10 cellular contexts compared by ENCODE assay signal in genomic region chr10:125151824-125152634, GRCh38. TPM values are rescaled to one million over a fixed set of nuclear protein-coding genes. Genes with fewer than 3 reads are reported as not detected.
DNase-seq lines count a peak whose midpoint lies in the region; ATAC-seq and TF ChIP-seq lines count a peak whose summit lies in the region.
"Had no signal": no experiment of that assay in that cellular context is flagged by ENCODE, and none has a peak within 500 bp of the region (broad histone marks: within the 10 kb centered on the region; RNA-seq: fewer than 3 reads in every experiment).

No MANE protein-coding gene starts in this region.

- intact Hi-C loops in Panc1 (cut with micrococcal nuclease; ENCODE audit: unreplicated experiment) (loop anchor here (10.0 kb wide), 1 partner anchor 67 kb away; no protein-coding TSS in a partner anchor), heart right ventricle (cut with DNase I) (loop anchor here in 6 of 10 donors (5.0 to 10.0 kb wide), 7 partner anchors 35 to 237 kb away; no protein-coding TSS in a partner anchor), ovary (cut with DNase I) (loop anchor here in 3 of 4 donors (5.0 to 10.0 kb wide), 3 partner anchors 87 to 97 kb away; no protein-coding TSS in a partner anchor)

- no peak for ATAC-seq in Panc1
- peak in 1 of 8 donors; percentile 33 for ATAC-seq in heart right ventricle
- ATAC-seq in HG03571 (IDR thresholded peaks at IDR 0.05; ENCODE audit: unreplicated experiment): no peak
- ATAC-seq in GM19023 (IDR thresholded peaks at IDR 0.05; ENCODE audit: unreplicated experiment): no peak
- ATAC-seq in HG03354 (IDR thresholded peaks at IDR 0.05; ENCODE audit: poor library complexity, severe bottlenecking, unreplicated experiment): no peak

- no peak for TF ChIP-seq CTCF in Panc1 (IDR thresholded peaks at IDR 0.05)
- TF ChIP-seq CTCF in heart right ventricle (IDR thresholded peaks at IDR 0.05): no peak
- no peak for TF ChIP-seq CTCF in ovary (IDR thresholded peaks at IDR 0.05)

- peak overlapping the region; percentile 97 for H3K27ac ChIP-seq in Panc1 (ENCODE audit: low read length)
- H3K27ac ChIP-seq in heart right ventricle: peak overlapping the region in 6 of 10 donors; percentile 23 to 98 (median 68)
- peak overlapping the region; percentile 55 to 68 for H3K27ac ChIP-seq in ovary
- H3K27ac ChIP-seq: SJSA1 had no signal

- no peak for TF ChIP-seq POLR2A in ovary (IDR thresholded peaks at IDR 0.05)

- H3K9me3 ChIP-seq in Panc1 (ENCODE audit: control insufficient read depth, insufficient read depth, low read depth, low read length) (no peaks in the 10 kb centered on the region), heart right ventricle (no peaks in the 10 kb centered on the region), ovary (no peaks in the 10 kb centered on the region)
- H3K9me3 ChIP-seq: SJSA1 had no signal

- in situ Hi-C loops in Panc1 (cut with HindIII; ENCODE audit: low pct_unique_long_range_greater_than_20kb, low sequenced_read_pairs): no loop called here

- POLR2A ChIA-PET in Panc1 (lab: Charles Lee): no interaction called here

- H3K27me3 ChIP-seq in Panc1 (ENCODE audit: control insufficient read depth, insufficient read depth, low read length): no peaks in the 10 kb centered on the region
- no peaks in the 10 kb centered on the region for H3K27me3 ChIP-seq in heart right ventricle
- H3K27me3 ChIP-seq in ovary: no peaks in the 10 kb centered on the region
- H3K27me3 ChIP-seq: SJSA1 had no signal

- H3K4me3 ChIP-seq in Panc1 (ENCODE audit: low read depth in 2 of 2, low read length in 2 of 2) (no peak overlapping the region), heart right ventricle (peak overlapping the region in 1 of 10 donors; percentile 37), ovary (peak overlapping the region; percentile 22)
- H3K4me3 ChIP-seq: SJSA1 had no signal

- no TSS peak for BruUV-seq in Panc1 (replicated peaks; lab: Mats Ljungman, UMichigan)

- peaks cover 3% of the 10 kb centered on the region; the same call in 1 of the 2 replicates for H3K36me3 ChIP-seq in Panc1 (ENCODE audit: control insufficient read depth, insufficient read depth, low read length)
- peaks cover 0 to 8% (median 0%) of the 10 kb centered on the region in 9 donors for H3K36me3 ChIP-seq in heart right ventricle
- no peaks in the 10 kb centered on the region for H3K36me3 ChIP-seq in ovary

- CTCF ChIA-PET in Panc1 (lab: Charles Lee): no interaction called here

- no peak for TF ChIP-seq EP300 in ovary (IDR thresholded peaks at IDR 0.05)

- 55 to 56% methylated on average over 58 to 63 of the region's 63 CpGs for WGBS in heart right ventricle, 2 donors
- WGBS in ovary, 3 donors: 29 to 38% (median 35%) methylated on average over 55 to 59 of the region's 63 CpGs

- peaks cover 88% of the 10 kb centered on the region for H3K4me1 ChIP-seq in Panc1 (ENCODE audit: control insufficient read depth, insufficient read depth, low read length)
- peaks cover 48 to 100% (median 85%) of the 10 kb centered on the region in 9 donors for H3K4me1 ChIP-seq in heart right ventricle
- H3K4me1 ChIP-seq in ovary (ENCODE audit: insufficient read depth): peaks cover 46% of the 10 kb centered on the region

- DNase-seq in DMS153 treated with DMSO at 0.1 percent for 48 hours (lab: John Stamatoyannopoulos, UW; ENCODE audit: unreplicated experiment): peak; percentile 27
- DNase-seq in Panc1 (ENCODE audit: low read depth, low spot score): no peak
- peak in 1 of 2 donors; percentile 36 for DNase-seq in heart right ventricle
- peak in 2 of 5 donors; percentile 47 to 59 for DNase-seq in ovary
- no peak for DNase-seq in activated CD8-positive, alpha-beta memory T cell treated with anti-CD3 and anti-CD28 coated beads, Interleukin-2, amount 50 U/mL, for 4 hours
- DNase-seq: DND-41 had no signal

RNA-seq across cellular contexts. Expression of gene CTBP2, which starts 8.3 kb away (rescaled TPM):
- 125 TPM for total RNA-seq in Panc1 (2021; ENCODE audit: unreplicated experiment)
- 188 TPM for polyA plus RNA-seq in Panc1 (2012; ENCODE audit: insufficient read length)
- total RNA-seq in heart right ventricle: 10 to 100 TPM; 22.6 to 36.2 (median 27.2) TPM
- 10 to 100 TPM; 14.7 to 23.0 TPM for polyA plus RNA-seq in heart right ventricle
- total RNA-seq in ovary: 100 to 1,000 TPM in 1 of 7 donors, 10 to 100 TPM in 6; 37.8 to 107 (median 80.8) TPM
- 10 to 100 TPM; 25.3 to 63.7 TPM for polyA plus RNA-seq in ovary
